Comparison of ENCODE assay signal across 22 cellular contexts in the genomic region with DNA sequence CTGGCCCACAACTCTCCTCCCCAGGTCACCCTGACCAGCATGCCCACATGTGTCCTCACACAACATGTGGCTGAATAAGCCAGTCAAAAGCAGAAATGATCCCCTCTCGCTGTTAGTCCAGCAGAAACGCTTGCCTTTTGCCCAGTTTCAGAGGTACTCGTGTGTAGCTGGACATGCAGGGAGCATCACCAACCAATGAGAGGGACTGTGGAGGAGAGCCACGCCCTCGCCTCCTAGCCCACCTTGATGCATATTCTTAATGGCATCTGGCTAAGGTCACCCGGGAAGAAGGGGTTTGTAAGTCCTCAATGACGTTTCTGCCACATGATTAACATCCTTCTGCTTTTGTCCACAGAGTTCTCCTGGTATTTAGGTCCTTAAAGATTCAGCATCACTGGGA.
DNase-seq lines count a peak whose midpoint lies in the region; ATAC-seq and TF ChIP-seq lines count a peak whose summit lies in the region.
"Had no signal": no experiment of that assay in that cellular context is flagged by ENCODE, and none has a peak within 500 bp of the region (broad histone marks: within the 10 kb centered on the region; RNA-seq: fewer than 3 reads in every experiment).

No MANE protein-coding gene starts in this region.

- TF ChIP-seq EP300 in esophagus muscularis mucosa (IDR thresholded peaks at IDR 0.05): no peak

- no peaks in the 10 kb centered on the region for H3K9me3 ChIP-seq in left ventricle myocardium inferior (replicated peaks)
- no peaks in the 10 kb centered on the region for H3K9me3 ChIP-seq in esophagus muscularis mucosa
- no peaks in the 10 kb centered on the region for H3K9me3 ChIP-seq in gastrocnemius medialis

- in situ Hi-C loops in gastrocnemius medialis (cut with MboI; ENCODE audit: low sequenced_read_pairs in 4 of 4): no loop called here

- no peak for ATAC-seq in left ventricle myocardium superior
- no peak for ATAC-seq in gastrocnemius medialis
- ATAC-seq: HCT116 had no signal

- peaks cover 26% of the 10 kb centered on the region for H3K36me3 ChIP-seq in left ventricle myocardium inferior
- H3K36me3 ChIP-seq in H7 (replicated peaks; ENCODE audit: control insufficient read depth, insufficient read depth, low read length): peaks cover 6% of the 10 kb centered on the region
- H3K36me3 ChIP-seq in esophagus muscularis mucosa: peaks cover 16 to 75% (median 40%) of the 10 kb centered on the region in 4 donors
- H3K36me3 ChIP-seq in gastrocnemius medialis: peaks cover 0 to 25% of the 10 kb centered on the region in 2 donors

- intact Hi-C loops in left ventricle myocardium inferior (cut with micrococcal nuclease) (no loop called here), left ventricle myocardium superior (cut with micrococcal nuclease) (no loop called here), esophagus muscularis mucosa (cut with DNase I) (no loop called here), gastrocnemius medialis (cut with DNase I; ENCODE audit: low total_unique reads) (no loop called here)

- TF ChIP-seq CTCF in left ventricle myocardium inferior (IDR thresholded peaks at IDR 0.05; ENCODE audit: borderline replicate concordance): no peak
- no peak for TF ChIP-seq CTCF in esophagus muscularis mucosa (IDR thresholded peaks at IDR 0.05)
- no peak for TF ChIP-seq CTCF in gastrocnemius medialis (IDR thresholded peaks at IDR 0.05 in 4 of 5, conservative IDR thresholded peaks at IDR 0.05 in 1 of 5)

- DNase-seq in left ventricle myocardium inferior: no peak
- no peak for DNase-seq in left ventricle myocardium superior
- peak; percentile 20 for DNase-seq in H7
- no peak for DNase-seq in esophagus muscularis mucosa (ENCODE audit: extremely low spot score)
- no peak for DNase-seq in gastrocnemius medialis
- DNase-seq in DMS153 treated with DMSO at 0.1 percent for 48 hours (lab: John Stamatoyannopoulos, UW; ENCODE audit: unreplicated experiment): no peak
- no peak for DNase-seq in T-helper 1 cell
- no peak for DNase-seq in occipital lobe (lab: John Stamatoyannopoulos, UW)
- DNase-seq: CD8-positive, alpha-beta memory T cell; DMS53; GOT3; KBM-7; MM.1S; NCI-H1048; NCI-H1417 treated with DMSO at 0.1 percent for 48 hours; NCI-H187; NCI-H2107; NCI-H446 treated with DMSO at 0.1 percent for 48 hours; NCI-H526 treated with DMSO at 0.1 percent for 48 hours; SHP77 had no signal

- H3K4me3 ChIP-seq in left ventricle myocardium inferior: no peak overlapping the region
- no peak overlapping the region for H3K4me3 ChIP-seq in H7 (ENCODE audit: insufficient read depth, low read depth, low read length)
- no peak overlapping the region for H3K4me3 ChIP-seq in esophagus muscularis mucosa
- H3K4me3 ChIP-seq in gastrocnemius medialis: no peak overlapping the region

- H3K4me1 ChIP-seq in left ventricle myocardium inferior (peaks cover 78% of the 10 kb centered on the region), esophagus muscularis mucosa (peaks cover 26 to 45% (median 39%) of the 10 kb centered on the region in 4 donors), gastrocnemius medialis (peaks cover 42 to 45% of the 10 kb centered on the region in 2 donors)

- H3K27me3 ChIP-seq in left ventricle myocardium inferior (ENCODE audit: low read depth) (no peaks in the 10 kb centered on the region), H7 (ENCODE audit: control insufficient read depth, insufficient read depth, low read length) (no peaks in the 10 kb centered on the region), esophagus muscularis mucosa (no peaks in the 10 kb centered on the region), gastrocnemius medialis (no peaks in the 10 kb centered on the region)

- WGBS in esophagus muscularis mucosa: 78% methylated on average over 7 of the region's 7 CpGs

- TF ChIP-seq POLR2A in esophagus muscularis mucosa (IDR thresholded peaks at IDR 0.05; ENCODE audit: low read depth) (no peak), gastrocnemius medialis (IDR thresholded peaks at IDR 0.05) (no peak)

- H3K27ac ChIP-seq in left ventricle myocardium inferior (replicated peaks): peak overlapping the region; percentile 91
- H3K27ac ChIP-seq in esophagus muscularis mucosa (replicated peaks in 1 of 4): peak overlapping the region in 3 of 4 donors; percentile 2 to 91 (median 4)
- H3K27ac ChIP-seq in gastrocnemius medialis: peak overlapping the region; percentile 83 to 94 (median 88)
- H3K27ac ChIP-seq: C4-2B had no signal

Comparison
In these comparisons a context has a peak if more than half of its experiments do, and no peak if none do; other contexts are left out.
1. H3K27ac ChIP-seq: peak in every context shown above with its lines; median percentile 91 in left ventricle myocardium inferior; 88 in gastrocnemius medialis; 4 in esophagus muscularis mucosa.